In genomic region chr4:103097112-103097511, GRCh38 we compare ENCODE assay signal across 1 cellular context.
TF ChIP-seq lines count a peak whose summit lies in the region.

No MANE protein-coding gene starts in this region.

TF ChIP-seq in K562, 482 proteins besides CTCF, POLR2A, EP300 and RAD21:
- TF ChIP-seq CAMTA2 (CRISPR knock-in tag; conservative IDR thresholded peaks at IDR 0.05) (no peak), RBM25 (IDR thresholded peaks at IDR 0.05; ENCODE audit: low read depth, low read length, severe bottlenecking) (peak; percentile 53), ZBED1 (IDR thresholded peaks at IDR 0.05) (no peak)
TF ChIP-seq in K562: peak in this region for 1.
